In genomic region chr4:185343726-185344581, GRCh38 we compare ENCODE assay signal across 9 cellular contexts. TPM values are rescaled to one million over a fixed set of nuclear protein-coding genes. Genes with fewer than 3 reads are reported as not detected.
A peak's percentile ranks its signal among the peaks of the same experiment; 100 is the strongest.
DNase-seq lines count a peak whose midpoint lies in the region; ATAC-seq, FAIRE-seq and TF ChIP-seq lines count a peak whose summit lies in the region.
"Had no signal": no experiment of that assay in that cellular context is flagged by ENCODE, and none has a peak within 500 bp of the region (broad histone marks: within the 10 kb centered on the region; RNA-seq: fewer than 3 reads in every experiment).

No MANE protein-coding gene starts in this region.

- H3K36me3 Mint-ChIP-seq in neural crest cell (ENCODE audit: low read depth) (peaks cover 26% of the 10 kb centered on the region), MCF 10A (ENCODE audit: insufficient read depth, unreplicated experiment) (peaks cover 12% of the 10 kb centered on the region)

- no peaks in the 10 kb centered on the region for H3K9me1 ChIP-seq in K562 (ENCODE audit: control insufficient read depth, insufficient read depth, low read length)

- no peak for FAIRE-seq in K562 (lab: Jason Lieb, UNC)

- BruUV-seq in K562 (replicated peaks; lab: Mats Ljungman, UMichigan) (no TSS peak), MCF 10A (replicated peaks; lab: Mats Ljungman, UMichigan) (no TSS peak)

- H3K9me3 ChIP-seq in K562 (replicated peaks; ENCODE audit: control insufficient read depth, insufficient read depth, low read depth, low read length) = no peaks in the 10 kb centered on the region
- H3K9me3 ChIP-seq in stomach = peaks cover 0 to under 1% (median 0%) of the 10 kb centered on the region in 4 donors

- intact Hi-C loops in K562 (cut with micrococcal nuclease) = no loop called here
- intact Hi-C loops in stomach (cut with DNase I; ENCODE audit: low total_unique reads) = no loop called here
- intact Hi-C loops in MCF 10A (cut with micrococcal nuclease) = no loop called here

- CTCF ChIA-PET in K562 (lab: Yijun Ruan, JAX; ENCODE audit: low intra/inter-chr PET ratio) = no interaction called here
- CTCF ChIA-PET in MCF 10A (lab: Yijun Ruan, JAX) = no interaction called here

- H3K27ac ChIP-seq in K562 (ENCODE audit: extremely low read depth, low read depth, low read length) (no peak overlapping the region), stomach (peak overlapping the region in 1 of 5 donors; percentile 56)

- H3K27me3 Mint-ChIP-seq in neural crest cell (ENCODE audit: low read depth) = no peaks in the 10 kb centered on the region
- H3K27me3 Mint-ChIP-seq in MCF 10A (ENCODE audit: insufficient read depth, unreplicated experiment) = no peaks in the 10 kb centered on the region

- H3K9ac ChIP-seq in K562 (ENCODE audit: insufficient read depth in 1 of 2, low read depth in 2 of 2, low read length in 2 of 2) = peak overlapping the region in 1 of 2 experiments; percentile 24; a peak in 1 of 4 replicates

- H3K4me1 Mint-ChIP-seq in neural crest cell = no peaks in the 10 kb centered on the region
- H3K4me1 Mint-ChIP-seq in MCF 10A (ENCODE audit: insufficient read depth, unreplicated experiment) = no peaks in the 10 kb centered on the region

- no peak for TF ChIP-seq EP300 in K562 (IDR thresholded peaks at IDR 0.05; ENCODE audit: low read length)
- TF ChIP-seq EP300 in stomach (IDR thresholded peaks at IDR 0.05) = no peak

- TF ChIP-seq POLR2A in K562 (conservative IDR thresholded peaks at IDR 0.05) (no peak), stomach (IDR thresholded peaks at IDR 0.05) (no peak)

- no peaks in the 10 kb centered on the region for H3K27me3 ChIP-seq in GM06990 (replicated peaks; ENCODE audit: control insufficient read depth, insufficient read depth, low read length)
- H3K27me3 ChIP-seq in K562 (ENCODE audit: control insufficient read depth in 2 of 2, insufficient read depth in 2 of 2, low read length in 2 of 2) = no peaks in the 10 kb centered on the region
- no peaks in the 10 kb centered on the region for H3K27me3 ChIP-seq in stomach

- H3K36me3 ChIP-seq in GM06990 (ENCODE audit: control insufficient read depth, insufficient read depth, low read length) = peaks cover 12% of the 10 kb centered on the region
- peaks cover 18% of the 10 kb centered on the region for H3K36me3 ChIP-seq in K562 (ENCODE audit: control insufficient read depth, insufficient read depth, low read length)
- H3K36me3 ChIP-seq in stomach = peaks cover 0 to 70% (median 51%) of the 10 kb centered on the region in 4 donors

- H3K27ac Mint-ChIP-seq in neural crest cell (ENCODE audit: unreplicated experiment) = peak overlapping the region; percentile 2
- no peak overlapping the region for H3K27ac Mint-ChIP-seq in MCF 10A (ENCODE audit: low read depth, unreplicated experiment)

- H2AFZ ChIP-seq in K562 (ENCODE audit: low read depth, low read length) = no peak overlapping the region

- POLR2A ChIA-PET in K562 (lab: Yijun Ruan, JAX) = interaction anchor here (0.7 kb wide), 1 partner anchor 35 kb away, joined by 3 read pairs; no protein-coding TSS in a partner anchor
- POLR2A ChIA-PET in MCF 10A (lab: Yijun Ruan, JAX) = no interaction called here

- H3K4me2 ChIP-seq in K562 (ENCODE audit: insufficient read depth, low read length) = no peak overlapping the region

- no peaks in the 10 kb centered on the region for H3K79me2 ChIP-seq in K562 (ENCODE audit: control insufficient read depth, insufficient read depth, low read length)

- DNase-seq in GM06990 (ENCODE audit: extremely low read depth, insufficient read length) (peak; percentile 57), K562 (ENCODE audit: extremely low read depth in 1 of 4, low spot score in 3 of 4) (no peak), neural crest cell (ENCODE audit: low read depth, low spot score) (no peak), stomach (no peak), MCF 10A (ENCODE audit: unreplicated experiment) (no peak), NCI-H146 treated with DMSO at 0.1 percent for 48 hours (lab: John Stamatoyannopoulos, UW; ENCODE audit: unreplicated experiment) (no peak)

- H3K4me3 Mint-ChIP-seq in neural crest cell (no peak overlapping the region), MCF 10A (ENCODE audit: unreplicated experiment) (no peak overlapping the region)

- TF ChIP-seq CTCF in GM06990 (IDR thresholded peaks at IDR 0.05; ENCODE audit: insufficient read depth, low read length, poor library complexity, severe bottlenecking) (no peak), K562 (IDR thresholded peaks at IDR 0.05 in 2 of 3, conservative IDR thresholded peaks at IDR 0.05 in 1 of 3; ENCODE audit: insufficient read depth in 2 of 3, low read depth in 1 of 3, low read length in 3 of 3) (no peak), neural crest cell (conservative IDR thresholded peaks at IDR 0.05) (no peak), stomach (IDR thresholded peaks at IDR 0.05) (no peak), MCF 10A (IDR thresholded peaks at IDR 0.05; ENCODE audit: unreplicated experiment) (no peak)

- H4K20me1 ChIP-seq in K562 (replicated peaks; ENCODE audit: control insufficient read depth, insufficient read depth, low read length) = no peaks in the 10 kb centered on the region

- in situ Hi-C loops in K562 (cut with MboI) = no loop called here

- 52% methylated on average over 15 of the region's 15 CpGs for WGBS in K562 (ENCODE audit: insufficient coverage, low coverage, missing lambda C conversion rate)
- 78 to 88% (median 84%) methylated on average over 15 of the region's 15 CpGs for WGBS in stomach, 5 donors

- no peaks in the 10 kb centered on the region; a peak in 1 of 5 replicates for H3K4me1 ChIP-seq in K562 (replicated peaks in 1 of 2; ENCODE audit: control insufficient read depth in 2 of 2, insufficient read depth in 2 of 2, low read length in 2 of 2)
- peaks cover 0 to 6% (median 0%) of the 10 kb centered on the region in 4 donors for H3K4me1 ChIP-seq in stomach

- TF ChIP-seq RAD21 in K562 (CRISPR knock-in tag; conservative IDR thresholded peaks at IDR 0.05 in 1 of 2, IDR thresholded peaks at IDR 0.05 in 1 of 2) = no peak

- H3K9me3 Mint-ChIP-seq in neural crest cell = no peaks in the 10 kb centered on the region
- peaks cover 4% of the 10 kb centered on the region for H3K9me3 Mint-ChIP-seq in MCF 10A (ENCODE audit: unreplicated experiment)

- no peak overlapping the region for H3K4me3 ChIP-seq in GM06990 (replicated peaks; ENCODE audit: low read depth, low read length)
- H3K4me3 ChIP-seq in K562 = no peak overlapping the region
- no peak overlapping the region for H3K4me3 ChIP-seq in stomach

- ATAC-seq in HG02678 (IDR thresholded peaks at IDR 0.05; ENCODE audit: unreplicated experiment) (peak; percentile 34), K562 (no peak; the same call in 1 of the 3 replicates), HG03565 (IDR thresholded peaks at IDR 0.05; ENCODE audit: unreplicated experiment) (no peak)
- ATAC-seq: left colon had no signal

TF ChIP-seq in K562, 482 proteins besides CTCF, POLR2A, EP300 and RAD21:
- no peak for TF ChIP-seq MTA3 (IDR thresholded peaks at IDR 0.05; ENCODE audit: borderline replicate concordance)
- peak; percentile 69 for TF ChIP-seq MECOM (CRISPR knock-in tag; IDR thresholded peaks at IDR 0.05)
TF ChIP-seq in K562: peak in this region for 1.

RNA-seq across cellular contexts. Expression of gene LRP2BP, which starts 51.8 kb away (rescaled TPM):
- 2.8 and 10.2 TPM in 2 replicates for total RNA-seq in K562 (2011; cell fraction: chromatin; rRNA removed; ENCODE audit: low replicate concordance)
- total RNA-seq in K562 (2011; cell fraction: nucleolus; rRNA removed) = 1.5 and 2.1 TPM in 2 replicates
- total RNA-seq in K562 (2011; cell fraction: nucleoplasm; rRNA removed) = 5.4 and 7.9 TPM in 2 replicates
- total RNA-seq in K562 (2014; rRNA removed) (0.24 and 0.91 TPM in 2 replicates), K562 (2014; rRNA removed; fragmentation: Illumina TruSeq; extraction: Trizol) (0.62 and 1.1 TPM in 2 replicates), K562 (2015; rRNA removed; fragmentation: Illumina TruSeq; extraction: Trizol) (0.45 and 0.62 TPM in 2 replicates), K562 (2021) (0.40 and 0.42 TPM in 2 replicates), neural crest cell (0.07 TPM in 1 of 2 replicates, not detected in the other), stomach (1 to 10 TPM in 1 of 5 donors, under 1 TPM in 2, not detected in 2; 0.45 to 4.8 (median 0.58) TPM), MCF 10A (2022) (0.64 and 0.70 TPM in 2 replicates)
- polyA plus RNA-seq in K562 (2011; rRNA removed) (2.1 TPM in 2 replicates), K562 (2014; fragmentation: Illumina TruSeq; extraction: Trizol) (0.22 and 0.45 TPM in 2 replicates), K562 (2014; fragmentation: Nextera tagmentation; extraction: Ambion mirVana) (under 1 TPM; 0.51 to 0.59 TPM), K562 (2014; rRNA removed) (0.49 and 0.78 TPM in 2 replicates), stomach (under 1 TPM in 2 of 3 donors, not detected in 1; 0.31 to 0.43 TPM)
- polyA plus RNA-seq in K562 (2011; cell fraction: cytosol; rRNA removed) = 0.22 and 0.47 TPM in 2 replicates
- 4.4 and 6.1 TPM in 2 replicates for polyA plus RNA-seq in K562 (2011; cell fraction: nucleus; rRNA removed)
- 0.62 and 1.2 TPM in 2 replicates for polyA plus RNA-seq in K562 (2012)
- polyA minus RNA-seq in K562 (2011; rRNA and poly(A)+ RNA removed) = 1.8 and 2.5 TPM in 2 replicates
- polyA minus RNA-seq in K562 (2011; cell fraction: cytosol; rRNA and poly(A)+ RNA removed) = 0.46 TPM in 1 of 2 replicates, not detected in the other
- polyA minus RNA-seq in K562 (2011; cell fraction: nucleus; rRNA and poly(A)+ RNA removed) = 1.9 and 3.8 TPM in 2 replicates

RNA-seq across cellular contexts. Expression of gene ANKRD37, which starts 52.7 kb away (rescaled TPM):
- total RNA-seq in K562 (2011; cell fraction: chromatin; rRNA removed; ENCODE audit: low replicate concordance) = 16.6 and 36.8 TPM in 2 replicates
- 19.0 and 25.1 TPM in 2 replicates for total RNA-seq in K562 (2011; cell fraction: nucleolus; rRNA removed)
- total RNA-seq in K562 (2011; cell fraction: nucleoplasm; rRNA removed) = 23.8 and 26.5 TPM in 2 replicates
- total RNA-seq in K562 (2014; rRNA removed) = 3.8 and 6.5 TPM in 2 replicates
- 2.5 and 3.6 TPM in 2 replicates for total RNA-seq in K562 (2014; rRNA removed; fragmentation: Illumina TruSeq; extraction: Trizol)
- total RNA-seq in K562 (2015; rRNA removed; fragmentation: Illumina TruSeq; extraction: Trizol) = 2.1 and 2.3 TPM in 2 replicates
- 6.1 and 8.3 TPM in 2 replicates for total RNA-seq in K562 (2021)
- 53.7 and 57.3 TPM in 2 replicates for polyA plus RNA-seq in K562 (2011; rRNA removed)
- 31.7 and 42.0 TPM in 2 replicates for polyA plus RNA-seq in K562 (2011; cell fraction: cytosol; rRNA removed)
- 43.2 and 57.2 TPM in 2 replicates for polyA plus RNA-seq in K562 (2011; cell fraction: nucleus; rRNA removed)
- 9.2 and 12.4 TPM in 2 replicates for polyA plus RNA-seq in K562 (2012)
- 1.9 and 3.3 TPM in 2 replicates for polyA plus RNA-seq in K562 (2014; fragmentation: Illumina TruSeq; extraction: Trizol)
- polyA plus RNA-seq in K562 (2014; fragmentation: Nextera tagmentation; extraction: Ambion mirVana) = 1 to 10 TPM; 1.3 to 3.1 TPM
- 5.1 and 11.5 TPM in 2 replicates for polyA plus RNA-seq in K562 (2014; rRNA removed)
- 20.3 and 21.4 TPM in 2 replicates for polyA minus RNA-seq in K562 (2011; rRNA and poly(A)+ RNA removed)
- polyA minus RNA-seq in K562 (2011; cell fraction: cytosol; rRNA and poly(A)+ RNA removed) = 11.2 and 14.8 TPM in 2 replicates
- 21.1 and 29.7 TPM in 2 replicates for polyA minus RNA-seq in K562 (2011; cell fraction: nucleus; rRNA and poly(A)+ RNA removed)
- 0.98 and 1.6 TPM in 2 replicates for total RNA-seq in neural crest cell
- total RNA-seq in stomach = 10 to 100 TPM in 2 of 5 donors, 1 to 10 TPM in 3; 1.2 to 21.0 (median 8.1) TPM
- polyA plus RNA-seq in stomach = 10 to 100 TPM; 13.3 to 21.7 (median 18.6) TPM
- total RNA-seq in MCF 10A (2022) = 4.4 and 5.5 TPM in 2 replicates
